15 cellular contexts compared by ENCODE assay signal in genomic region chr6:125356888-125357287, GRCh38. TPM values are rescaled to one million over a fixed set of nuclear protein-coding genes. Genes with fewer than 3 reads are reported as not detected.
DNase-seq lines count a peak whose midpoint lies in the region; ATAC-seq, FAIRE-seq and TF ChIP-seq lines count a peak whose summit lies in the region.
"Had no signal": no experiment of that assay in that cellular context is flagged by ENCODE, and none has a peak within 500 bp of the region (broad histone marks: within the 10 kb centered on the region; RNA-seq: fewer than 3 reads in every experiment).

No MANE protein-coding gene starts in this region.

- no TSS peak for BruUV-seq in GM12878 (replicated peaks; lab: Mats Ljungman, UMichigan)

- DNase-seq in GM10248 (ENCODE audit: extremely low spot score) (peak; percentile 17), GM12878 (ENCODE audit: low read depth, low spot score) (no peak), COLO829 (ENCODE audit: low spot score) (no peak), osteoblast (ENCODE audit: insufficient read length, low spot score, missing footprints) (no peak)
- DNase-seq in CD8-positive, alpha-beta T cell: no peak
- no peak for DNase-seq in activated T-cell treated with anti-CD3 and anti-CD28 coated beads, Interleukin-2, amount 50 U/mL, for 4 hours
- DNase-seq: KG1 had no signal

- no peak for TF ChIP-seq EP300 in GM12878 (IDR thresholded peaks at IDR 0.05; ENCODE audit: borderline replicate concordance in 1 of 2, control insufficient read depth in 1 of 2, low read depth in 2 of 2, low read length in 2 of 2)

- no peak for TF ChIP-seq RAD21 in GM12878 (IDR thresholded peaks at IDR 0.05; ENCODE audit: insufficient read depth, low read depth, low read length)

- H3K36me3 ChIP-seq in GM12878 (ENCODE audit: control insufficient read depth in 2 of 2, insufficient read depth in 2 of 2, low read length in 1 of 2): no peaks in the 10 kb centered on the region
- no peaks in the 10 kb centered on the region for H3K36me3 ChIP-seq in CD8-positive, alpha-beta T cell (ENCODE audit: insufficient read depth, low read length)
- H3K36me3 ChIP-seq in osteoblast (ENCODE audit: insufficient read depth, low read length): no peaks in the 10 kb centered on the region
- H3K36me3 ChIP-seq: tibial nerve had no signal

- no peak for TF ChIP-seq POLR2A in GM12878 (IDR thresholded peaks at IDR 0.05; ENCODE audit: low read depth, low read length)

- intact Hi-C loops in GM12878 (cut with micrococcal nuclease; ENCODE audit: unreplicated experiment): no loop called here
- intact Hi-C loops in CD8-positive, alpha-beta T cell (cut with DNase I, micrococcal nuclease): no loop called here

- no peaks in the 10 kb centered on the region for H3K79me2 ChIP-seq in GM12878 (ENCODE audit: control insufficient read depth, insufficient read depth, low read length)
- H3K79me2 ChIP-seq in osteoblast (ENCODE audit: insufficient read depth, low read length): no peaks in the 10 kb centered on the region

- H3K4me1 Mint-ChIP-seq in CD8-positive, alpha-beta T cell (ENCODE audit: low read depth): peaks cover 5% of the 10 kb centered on the region
- peaks cover 4% of the 10 kb centered on the region for H3K4me1 Mint-ChIP-seq in activated T-cell treated with anti-CD3 and anti-CD28 coated beads, Interleukin-2, amount 50 U/mL, for 4 hours (ENCODE audit: low read depth)

- in situ Hi-C loops in GM12878 (cut with MboI): no loop called here

- CTCF ChIA-PET in GM10248 (lab: Yijun Ruan, JAX) (interaction anchor here (1.2 kb wide), 1 partner anchor 11 kb away, joined by 4 read pairs; no protein-coding TSS in a partner anchor), GM12878 (lab: Yijun Ruan, JAX) (no interaction called here)
- CTCF ChIA-PET in CD8-positive, alpha-beta T cell (lab: Charles Lee): no interaction called here

- FAIRE-seq in GM12878 (lab: Jason Lieb, UNC): no peak
- FAIRE-seq: islet of Langerhans had no signal

- H3K4me1 ChIP-seq in GM12878 (ENCODE audit: control insufficient read depth, insufficient read depth, low read length): no peaks in the 10 kb centered on the region
- H3K4me1 ChIP-seq in CD8-positive, alpha-beta T cell (ENCODE audit: insufficient read depth, low read length): no peaks in the 10 kb centered on the region
- no peaks in the 10 kb centered on the region for H3K4me1 ChIP-seq in osteoblast (ENCODE audit: insufficient read depth, low read length)

- no peak overlapping the region for H3K27ac Mint-ChIP-seq in CD8-positive, alpha-beta T cell
- H3K27ac Mint-ChIP-seq: activated naive CD8-positive, alpha-beta T cell had no signal

- no peaks in the 10 kb centered on the region for H3K9me3 Mint-ChIP-seq in CD8-positive, alpha-beta T cell
- no peaks in the 10 kb centered on the region for H3K9me3 Mint-ChIP-seq in activated T-cell treated with anti-CD3 and anti-CD28 coated beads, Interleukin-2, amount 50 U/mL, for 4 hours
- H3K9me3 Mint-ChIP-seq: naive thymus-derived CD4-positive, alpha-beta T cell had no signal

- no peaks in the 10 kb centered on the region for H3K36me3 Mint-ChIP-seq in CD8-positive, alpha-beta T cell
- no peaks in the 10 kb centered on the region for H3K36me3 Mint-ChIP-seq in activated T-cell treated with anti-CD3 and anti-CD28 coated beads, Interleukin-2, amount 50 U/mL, for 4 hours (ENCODE audit: insufficient read depth)
- H3K36me3 Mint-ChIP-seq: activated naive CD8-positive, alpha-beta T cell; naive thymus-derived CD4-positive, alpha-beta T cell had no signal

- RAD21 ChIA-PET in GM12878 (lab: Charles Lee; ENCODE audit: unreplicated experiment): no interaction called here

- no peak overlapping the region for H3K9ac ChIP-seq in GM12878 (ENCODE audit: control insufficient read depth, insufficient read depth, low read length)

- H2AFZ ChIP-seq in GM12878 (ENCODE audit: control insufficient read depth, low read depth, low read length): no peak overlapping the region
- H2AFZ ChIP-seq in osteoblast (ENCODE audit: low read length): no peak overlapping the region

- H3K4me3 ChIP-seq in GM12878: no peak overlapping the region
- no peak overlapping the region for H3K4me3 ChIP-seq in CD8-positive, alpha-beta T cell (ENCODE audit: low read depth, low read length)
- no peak overlapping the region for H3K4me3 ChIP-seq in osteoblast (ENCODE audit: insufficient read depth, low read length)
- H3K4me3 ChIP-seq: coronary artery, skin epidermis, tibial nerve had no signal

- peak; percentile 47 for ATAC-seq in GM21390 (IDR thresholded peaks at IDR 0.05; ENCODE audit: unreplicated experiment)
- peak; percentile 64 for ATAC-seq in HG02885 (IDR thresholded peaks at IDR 0.05; ENCODE audit: poor library complexity, unreplicated experiment)
- ATAC-seq in GM12878: no peak; the same call in 1 of the 3 replicates
- ATAC-seq in CD8-positive, alpha-beta T cell: no peak
- no peak for ATAC-seq in activated T-cell treated with anti-CD3 and anti-CD28 coated beads, Interleukin-2, amount 50 U/mL, for 4 hours

- no peak overlapping the region for H3K4me3 Mint-ChIP-seq in CD8-positive, alpha-beta T cell
- no peak overlapping the region for H3K4me3 Mint-ChIP-seq in activated T-cell treated with anti-CD3 and anti-CD28 coated beads, Interleukin-2, amount 50 U/mL, for 4 hours
- H3K4me3 Mint-ChIP-seq: activated naive CD8-positive, alpha-beta T cell; naive thymus-derived CD4-positive, alpha-beta T cell had no signal

- H3K27me3 Mint-ChIP-seq in CD8-positive, alpha-beta T cell (ENCODE audit: low read depth): peaks cover 12% of the 10 kb centered on the region
- peaks cover 15% of the 10 kb centered on the region for H3K27me3 Mint-ChIP-seq in activated T-cell treated with anti-CD3 and anti-CD28 coated beads, Interleukin-2, amount 50 U/mL, for 4 hours (ENCODE audit: low read depth)

- 1% methylated on average over 5 of the region's 5 CpGs for WGBS in GM12878 (ENCODE audit: insufficient coverage, insufficient replicate concordance, low lambda C conversion rate, missing lambda C conversion rate)

- POLR2A ChIA-PET in GM10248 (lab: Yijun Ruan, JAX): no interaction called here
- POLR2A ChIA-PET in GM12878 (lab: Charles Lee): no interaction called here
- POLR2A ChIA-PET in CD8-positive, alpha-beta T cell (lab: Charles Lee): no interaction called here

- peaks cover 0 to 9% of the 10 kb centered on the region in 2 experiments; a peak in 2 of 4 replicates for H3K27me3 ChIP-seq in GM12878 (replicated peaks in 1 of 2; ENCODE audit: control insufficient read depth in 2 of 2, insufficient read depth in 2 of 2, low read length in 1 of 2)
- no peaks in the 10 kb centered on the region for H3K27me3 ChIP-seq in CD8-positive, alpha-beta T cell (ENCODE audit: insufficient read depth, low read length)
- H3K27me3 ChIP-seq in osteoblast (ENCODE audit: insufficient read depth, low read length): peaks cover 6% of the 10 kb centered on the region
- H3K27me3 ChIP-seq: tibial nerve had no signal

- H4K20me1 ChIP-seq in GM12878 (ENCODE audit: control insufficient read depth, insufficient read depth) (no peaks in the 10 kb centered on the region), osteoblast (ENCODE audit: insufficient read depth, low read length) (no peaks in the 10 kb centered on the region)

- TF ChIP-seq CTCF in GM10248 (IDR thresholded peaks at IDR 0.05; ENCODE audit: control extremely low read depth, extremely low read depth, low read depth, missing control alignments) (no peak), GM12878 (IDR thresholded peaks at IDR 0.05 in 2 of 3, conservative IDR thresholded peaks at IDR 0.05 in 1 of 3; ENCODE audit: control insufficient read depth in 2 of 3, extremely low read depth in 1 of 3, insufficient read depth in 1 of 3, low read depth in 3 of 3, low read length in 3 of 3) (no peak), osteoblast (IDR thresholded peaks at IDR 0.05; ENCODE audit: extremely low read depth, low read depth, low read length) (no peak)
- no peak for TF ChIP-seq CTCF in CD8-positive, alpha-beta T cell (IDR thresholded peaks at IDR 0.05)

- H3K9me3 ChIP-seq in GM12878 (replicated peaks; ENCODE audit: control insufficient read depth, insufficient read depth, low read length): no peaks in the 10 kb centered on the region
- no peaks in the 10 kb centered on the region for H3K9me3 ChIP-seq in CD8-positive, alpha-beta T cell (ENCODE audit: low read length)
- no peaks in the 10 kb centered on the region for H3K9me3 ChIP-seq in osteoblast (ENCODE audit: low read depth, low read length)
- H3K9me3 ChIP-seq: tibial nerve had no signal

- H3K27ac ChIP-seq in GM12878 (ENCODE audit: control insufficient read depth, insufficient read depth): no peak overlapping the region
- no peak overlapping the region for H3K27ac ChIP-seq in CD8-positive, alpha-beta T cell (ENCODE audit: low read depth, low read length)
- H3K27ac ChIP-seq in osteoblast (ENCODE audit: low read depth, low read length): no peak overlapping the region
- H3K27ac ChIP-seq: skin epidermis had no signal

- H3K4me2 ChIP-seq in GM12878 (ENCODE audit: control insufficient read depth, insufficient read depth) (no peak overlapping the region), osteoblast (ENCODE audit: insufficient read depth, low read length) (no peak overlapping the region)

- SMC1A ChIA-PET in GM12878 (lab: Charles Lee; ENCODE audit: uncharacterized antibody, unreplicated experiment): interaction anchor here (0.6 to 1.2 kb wide), 2 partner anchors 11 to 413 kb away, joined by 3 read pairs; no protein-coding TSS in a partner anchor

RNA-seq across cellular contexts. Expression of gene HDDC2, which starts 55.1 kb away (rescaled TPM):
- 54.5 and 55.0 TPM in 2 replicates for total RNA-seq in GM12878 (2013; cell fraction: nucleolus; rRNA removed)
- total RNA-seq in GM12878 (2014; rRNA removed) (59.4 and 65.1 TPM in 2 replicates), GM12878 (2014; rRNA removed; fragmentation: Illumina TruSeq; extraction: Trizol) (61.9 and 64.9 TPM in 2 replicates), GM12878 (2021) (54.5 and 56.7 TPM in 2 replicates), osteoblast (63.9 and 71.3 TPM in 2 replicates)
- 48.6 TPM for polyA plus RNA-seq in GM12878 (2011; ENCODE audit: low read depth)
- polyA plus RNA-seq in GM12878 (2011; rRNA removed) (148 and 174 TPM in 2 replicates), GM12878 (2014; fragmentation: Illumina TruSeq; extraction: Trizol) (78.1 and 92.7 TPM in 2 replicates), GM12878 (2014; fragmentation: Nextera tagmentation; extraction: Ambion mirVana) (100 to 1,000 TPM; 132 to 134 TPM), GM12878 (2014; rRNA removed) (94.5 and 97.7 TPM in 2 replicates), GM12878 (2016; fragmentation: Nextera tagmentation; extraction: Ambion mirVana) (100 to 1,000 TPM in 1 of 2 experiments, 10 to 100 TPM in 1; 90.9 to 101 TPM)
- 103 and 110 TPM in 2 replicates for polyA plus RNA-seq in GM12878 (2011; cell fraction: cytosol; rRNA removed)
- polyA plus RNA-seq in GM12878 (2011; cell fraction: nucleus; rRNA removed): 60.2 and 66.8 TPM in 2 replicates
- polyA plus RNA-seq in GM12878 (2012): 62.8 and 68.1 TPM in 2 replicates
- 46.4 and 54.0 TPM in 2 replicates for polyA minus RNA-seq in GM12878 (2011; rRNA and poly(A)+ RNA removed)
- polyA minus RNA-seq in GM12878 (2011; cell fraction: cytosol; rRNA and poly(A)+ RNA removed): 18.0 and 19.8 TPM in 2 replicates
- 28.9 and 50.0 TPM in 2 replicates for polyA minus RNA-seq in GM12878 (2011; cell fraction: nucleus; rRNA and poly(A)+ RNA removed)
- 10 to 100 TPM; 16.2 to 24.9 TPM for total RNA-seq in CD8-positive, alpha-beta T cell
- total RNA-seq in activated T-cell treated with anti-CD3 and anti-CD28 coated beads, Interleukin-2, amount 50 U/mL, for 4 hours: 100 to 1,000 TPM in 1 of 3 donors, 10 to 100 TPM in 2; 89.5 to 114 (median 92.8) TPM

Comparison
In these comparisons a context has a peak if more than half of its experiments do, and no peak if none do; other contexts are left out.
1. ATAC-seq: peak in GM21390 (single experiment) and HG02885 (single experiment); none in GM12878 (single experiment), CD8-positive, alpha-beta T cell (single experiment) and activated T-cell treated with anti-CD3 and anti-CD28 coated beads, Interleukin-2, amount 50 U/mL, for 4 hours (0 of 2).